Comparison of ENCODE assay signal across 13 cellular contexts in the genomic region with DNA sequence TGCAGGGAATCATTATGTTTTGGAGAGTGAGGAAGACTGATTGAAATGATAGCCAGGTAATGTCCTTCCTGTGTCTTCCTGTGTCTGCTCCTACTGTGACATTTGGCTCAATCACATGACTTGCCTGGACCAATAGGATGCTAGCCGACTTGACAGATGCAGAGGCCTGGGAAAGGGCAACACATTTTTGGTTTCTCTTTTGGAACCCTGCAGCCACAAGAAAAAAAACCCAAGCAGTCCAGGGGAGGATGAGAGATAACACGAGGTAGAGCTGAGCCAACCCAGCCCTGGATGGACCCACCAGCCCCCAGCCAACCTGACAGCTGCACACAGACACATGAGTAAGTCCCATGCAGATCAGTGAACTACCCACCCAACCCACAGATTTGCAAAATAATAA.
A peak's percentile ranks its signal among the peaks of the same experiment; 100 is the strongest.
DNase-seq lines count a peak whose midpoint lies in the region; ATAC-seq, FAIRE-seq and TF ChIP-seq lines count a peak whose summit lies in the region.
"Had no signal": no experiment of that assay in that cellular context is flagged by ENCODE, and none has a peak within 500 bp of the region (broad histone marks: within the 10 kb centered on the region; RNA-seq: fewer than 3 reads in every experiment).

No MANE protein-coding gene starts in this region.

- no peak for ATAC-seq in activated CD8-positive, alpha-beta T cell treated with anti-CD3 and anti-CD28 coated beads for 36 hours
- no peak for ATAC-seq in activated CD8-positive, alpha-beta T cell treated with anti-CD3 and anti-CD28 coated beads, Interleukin-2, amount 10 ng/mL, durations not matched to agents 7 days and 5 days
- ATAC-seq in HG03575 (IDR thresholded peaks at IDR 0.05; ENCODE audit: extremely low read depth, insufficient number of reproducible peaks, low FRiP score, unreplicated experiment): peak; percentile 65

- no peak overlapping the region for H3K9ac ChIP-seq in H9 (ENCODE audit: extremely low read depth, insufficient read length, low read length)

- H3K27me3 Mint-ChIP-seq in activated CD8-positive, alpha-beta T cell treated with anti-CD3 and anti-CD28 coated beads for 36 hours: peaks cover 5% of the 10 kb centered on the region
- no peaks in the 10 kb centered on the region for H3K27me3 Mint-ChIP-seq in activated CD8-positive, alpha-beta T cell treated with anti-CD3 and anti-CD28 coated beads, Interleukin-2, amount 10 ng/mL, durations not matched to agents 7 days and 5 days (ENCODE audit: low read depth)
- H3K27me3 Mint-ChIP-seq in H9 (ENCODE audit: low read depth): no peaks in the 10 kb centered on the region; the same call in 1 of the 2 replicates

- no peak overlapping the region for H3K4me3 Mint-ChIP-seq in activated CD8-positive, alpha-beta T cell treated with anti-CD3 and anti-CD28 coated beads for 36 hours
- H3K4me3 Mint-ChIP-seq in activated CD8-positive, alpha-beta T cell treated with anti-CD3 and anti-CD28 coated beads, Interleukin-2, amount 10 ng/mL, durations not matched to agents 7 days and 5 days: no peak overlapping the region
- no peak overlapping the region for H3K4me3 Mint-ChIP-seq in H9

- H3K18ac ChIP-seq in H9 (ENCODE audit: insufficient read length, low read depth, low read length): no peak overlapping the region

- H3K4me3 ChIP-seq in esophagus squamous epithelium: no peak overlapping the region

- no peaks in the 10 kb centered on the region for H3K79me1 ChIP-seq in H9 (ENCODE audit: insufficient read depth, low read depth, low read length, poor library complexity, severe bottlenecking)

- H2BK15ac ChIP-seq in H9 (ENCODE audit: low read depth, low read length): no peak overlapping the region

- H3K27me3 ChIP-seq in H9 (ENCODE audit: insufficient read depth, low read length): no peaks in the 10 kb centered on the region
- H3K27me3 ChIP-seq in esophagus squamous epithelium: no peaks in the 10 kb centered on the region

- TF ChIP-seq CTCF in activated CD8-positive, alpha-beta T cell treated with anti-CD3 and anti-CD28 coated beads for 36 hours (IDR thresholded peaks at IDR 0.05): no peak
- TF ChIP-seq CTCF in H9 (conservative IDR thresholded peaks at IDR 0.05): no peak
- no peak for TF ChIP-seq CTCF in esophagus squamous epithelium (IDR thresholded peaks at IDR 0.05)

- no peaks in the 10 kb centered on the region for H3K36me3 ChIP-seq in esophagus squamous epithelium

- POLR2A ChIA-PET in activated CD8-positive, alpha-beta T cell treated with anti-CD3 and anti-CD28 coated beads for 36 hours (lab: Charles Lee): no interaction called here
- POLR2A ChIA-PET in activated CD8-positive, alpha-beta T cell treated with anti-CD3 and anti-CD28 coated beads, Interleukin-2, amount 10 ng/mL, durations not matched to agents 7 days and 5 days (lab: Charles Lee): no interaction called here

- FAIRE-seq in H54 (lab: Jason Lieb, UNC): no peak
- FAIRE-seq: A204.1, colon had no signal

- intact Hi-C loops in activated CD8-positive, alpha-beta T cell treated with anti-CD3 and anti-CD28 coated beads for 36 hours (cut with micrococcal nuclease): no loop called here
- intact Hi-C loops in esophagus squamous epithelium (cut with DNase I): no loop called here

- no peak overlapping the region for H3K4ac ChIP-seq in H9 (ENCODE audit: low read depth, low read length)

- H3K4me1 Mint-ChIP-seq in activated CD8-positive, alpha-beta T cell treated with anti-CD3 and anti-CD28 coated beads for 36 hours (ENCODE audit: low read depth): no peaks in the 10 kb centered on the region
- H3K4me1 Mint-ChIP-seq in activated CD8-positive, alpha-beta T cell treated with anti-CD3 and anti-CD28 coated beads, Interleukin-2, amount 10 ng/mL, durations not matched to agents 7 days and 5 days (ENCODE audit: low read depth): no peaks in the 10 kb centered on the region
- peaks cover 0 to 5% of the 10 kb centered on the region in 2 experiments; a peak in 2 of 4 replicates for H3K4me1 Mint-ChIP-seq in H9

- H3K9me3 ChIP-seq in H9 (ENCODE audit: control insufficient read depth, low read depth, low read length): no peaks in the 10 kb centered on the region
- H3K9me3 ChIP-seq in esophagus squamous epithelium: no peaks in the 10 kb centered on the region

- H3K23me2 ChIP-seq in H9 (ENCODE audit: insufficient read length, low read depth, low read length, poor library complexity, severe bottlenecking): no peaks in the 10 kb centered on the region

- no peaks in the 10 kb centered on the region for H3K79me2 ChIP-seq in H9 (ENCODE audit: insufficient read depth, low read length)

- no peak overlapping the region for H4K8ac ChIP-seq in H9 (replicated peaks; ENCODE audit: insufficient read length, low read depth, low read length)

- no peak overlapping the region for H3K4me2 ChIP-seq in H9 (ENCODE audit: insufficient read depth, insufficient read length, low read length)

- TF ChIP-seq POLR2A in H54 (IDR thresholded peaks at IDR 0.05; ENCODE audit: low read depth, low read length): no peak
- TF ChIP-seq POLR2A in esophagus squamous epithelium (IDR thresholded peaks at IDR 0.05): no peak

- H2BK12ac ChIP-seq in H9 (ENCODE audit: insufficient read length, low read depth, low read length): no peak overlapping the region

- H3K56ac ChIP-seq in H9 (ENCODE audit: insufficient read length, low read depth, low read length): no peak overlapping the region

- H4K20me1 ChIP-seq in H9 (ENCODE audit: control insufficient read depth, insufficient read depth, insufficient read length): no peaks in the 10 kb centered on the region

- H4K5ac ChIP-seq in H9 (ENCODE audit: insufficient read length, low read depth, low read length): no peak overlapping the region

- H3K14ac ChIP-seq in H9 (ENCODE audit: insufficient read depth, low read length): no peak overlapping the region

- H3K23ac ChIP-seq in H9 (ENCODE audit: insufficient read length, low read depth, low read length): no peak overlapping the region

- H3K27ac ChIP-seq in H9 (ENCODE audit: insufficient read length, low read depth, low read length) (no peak overlapping the region), esophagus squamous epithelium (no peak overlapping the region)
- H3K27ac ChIP-seq: RWPE1 had no signal

- H2BK120ac ChIP-seq in H9 (ENCODE audit: low read depth, low read length, poor library complexity, severe bottlenecking): no peak overlapping the region

- CTCF ChIA-PET in activated CD8-positive, alpha-beta T cell treated with anti-CD3 and anti-CD28 coated beads for 36 hours (lab: Charles Lee): no interaction called here
- CTCF ChIA-PET in activated CD8-positive, alpha-beta T cell treated with anti-CD3 and anti-CD28 coated beads, Interleukin-2, amount 10 ng/mL, durations not matched to agents 7 days and 5 days (lab: Charles Lee): no interaction called here

- H2BK5ac ChIP-seq in H9 (ENCODE audit: insufficient read length, low read length): no peak overlapping the region

- no peak overlapping the region for H2AK5ac ChIP-seq in H9 (ENCODE audit: insufficient read length, low read length)

- WGBS in H9 (ENCODE audit: extremely low coverage, insufficient read length, low lambda C conversion rate): no CpG with 5 or more reads among the region's 2 CpGs
- WGBS in esophagus squamous epithelium, 2 donors: 61 to 65% methylated on average over 2 of the region's 2 CpGs

- H3K36me3 Mint-ChIP-seq in activated CD8-positive, alpha-beta T cell treated with anti-CD3 and anti-CD28 coated beads for 36 hours (ENCODE audit: low read depth): no peaks in the 10 kb centered on the region
- H3K36me3 Mint-ChIP-seq in activated CD8-positive, alpha-beta T cell treated with anti-CD3 and anti-CD28 coated beads, Interleukin-2, amount 10 ng/mL, durations not matched to agents 7 days and 5 days (ENCODE audit: low read depth): no peaks in the 10 kb centered on the region
- no peaks in the 10 kb centered on the region for H3K36me3 Mint-ChIP-seq in H9 (ENCODE audit: insufficient read depth in 1 of 3, low read depth in 3 of 3)

- H2BK20ac ChIP-seq in H9 (ENCODE audit: low read depth, low read length, poor library complexity, severe bottlenecking): no peak overlapping the region

- H3T11ph ChIP-seq in H9 (ENCODE audit: low read length): no peak overlapping the region

- no peak overlapping the region for H3K27ac Mint-ChIP-seq in activated CD8-positive, alpha-beta T cell treated with anti-CD3 and anti-CD28 coated beads for 36 hours
- H3K27ac Mint-ChIP-seq in activated CD8-positive, alpha-beta T cell treated with anti-CD3 and anti-CD28 coated beads, Interleukin-2, amount 10 ng/mL, durations not matched to agents 7 days and 5 days: no peak overlapping the region
- no peak overlapping the region for H3K27ac Mint-ChIP-seq in H9

- peak; percentile 20 for DNase-seq in activated CD8-positive, alpha-beta T cell treated with anti-CD3 and anti-CD28 coated beads for 36 hours
- no peak for DNase-seq in activated CD8-positive, alpha-beta T cell treated with anti-CD3 and anti-CD28 coated beads, Interleukin-2, amount 10 ng/mL, durations not matched to agents 7 days and 5 days
- DNase-seq in H9 (peak; percentile 32), H54 (ENCODE audit: insufficient read length, low spot score) (no peak), nucleus accumbens (lab: John Stamatoyannopoulos, UW) (no peak), esophagus squamous epithelium (lab: John Stamatoyannopoulos, UW) (no peak), cerebellum (ENCODE audit: low spot score) (no peak)
- DNase-seq: activated gamma-delta T cell treated with Interleukin-2 at 50 U/mL for 16 hours, NCI-H2029 treated with DMSO at 0.1 percent for 48 hours had no signal

- H4K91ac ChIP-seq in H9 (ENCODE audit: insufficient read length, low read depth, low read length): no peak overlapping the region

- H2AFZ ChIP-seq in H9 (ENCODE audit: low read length): no peak overlapping the region

- H3K4me1 ChIP-seq in H9 (ENCODE audit: insufficient read depth, low read length): no peaks in the 10 kb centered on the region
- no peaks in the 10 kb centered on the region for H3K4me1 ChIP-seq in esophagus squamous epithelium

- no peaks in the 10 kb centered on the region for H3K9me3 Mint-ChIP-seq in activated CD8-positive, alpha-beta T cell treated with anti-CD3 and anti-CD28 coated beads for 36 hours
- H3K9me3 Mint-ChIP-seq in activated CD8-positive, alpha-beta T cell treated with anti-CD3 and anti-CD28 coated beads, Interleukin-2, amount 10 ng/mL, durations not matched to agents 7 days and 5 days (ENCODE audit: insufficient read depth): no peaks in the 10 kb centered on the region
- H3K9me3 Mint-ChIP-seq in H9: peaks cover 0 to 4% of the 10 kb centered on the region in 2 experiments; a peak in 2 of 5 replicates

Comparison
In these comparisons a context has a peak if more than half of its experiments do, and no peak if none do; other contexts are left out.
1. DNase-seq: peak in activated CD8-positive, alpha-beta T cell treated with anti-CD3 and anti-CD28 coated beads for 36 hours (single experiment) and H9 (single experiment); none in activated CD8-positive, alpha-beta T cell treated with anti-CD3 and anti-CD28 coated beads, Interleukin-2, amount 10 ng/mL, durations not matched to agents 7 days and 5 days (single experiment), H54 (single experiment), nucleus accumbens (0 of 56), esophagus squamous epithelium (single experiment) and cerebellum (single experiment).